38 cellular contexts compared by ENCODE assay signal in genomic region chr5:141532726-141533125, GRCh38. TPM values are rescaled to one million over a fixed set of nuclear protein-coding genes. Genes with fewer than 3 reads are reported as not detected.
"Had no signal": no experiment of that assay in that cellular context is flagged by ENCODE, and none has a peak within 500 bp of the region (broad histone marks: within the 10 kb centered on the region; RNA-seq: fewer than 3 reads in every experiment).

No MANE protein-coding gene starts in this region.

- H3K9me3 ChIP-seq: Peyer's patch had no signal

- H3K4me3 ChIP-seq: Peyer's patch had no signal

- H3K4me1 ChIP-seq: Peyer's patch had no signal

- H3K27me3 ChIP-seq: Peyer's patch had no signal

- H3K27ac ChIP-seq: KMS-11, Peyer's patch, RWPE1, VCaP had no signal

- H3K27me3 Mint-ChIP-seq: activated B cell treated with CpG ODN at 0.5 μM for 24 hours; activated CD4-positive, alpha-beta memory T cell treated with anti-CD3 and anti-CD28 coated beads for 36 hours; activated naive CD4-positive, alpha-beta T cell treated with anti-CD3 and anti-CD28 coated beads, Interleukin-2, amount 10 ng/mL, durations not matched to agents 7 days and 5 days; activated naive CD8-positive, alpha-beta T cell; activated naive CD8-positive, alpha-beta T cell treated with anti-CD3 and anti-CD28 coated beads, Interleukin-2, amount 50 U/mL, for 24 hours; brain had no signal

- H3K4me1 Mint-ChIP-seq: activated B cell treated with CpG ODN at 0.5 μM for 24 hours; activated naive CD4-positive, alpha-beta T cell treated with anti-CD3 and anti-CD28 coated beads, Interleukin-2, amount 10 ng/mL, durations not matched to agents 7 days and 5 days had no signal

- H3K27ac Mint-ChIP-seq: activated B cell treated with CpG ODN at 0.5 μM for 24 hours; activated CD4-positive, alpha-beta memory T cell treated with anti-CD3 and anti-CD28 coated beads for 36 hours; activated naive CD4-positive, alpha-beta T cell treated with anti-CD3 and anti-CD28 coated beads, Interleukin-2, amount 10 ng/mL, durations not matched to agents 7 days and 5 days; activated naive CD8-positive, alpha-beta T cell; activated naive CD8-positive, alpha-beta T cell treated with anti-CD3 and anti-CD28 coated beads, Interleukin-2, amount 50 U/mL, for 24 hours; activated T-helper 1 cell treated with anti-CD3 and anti-CD28 coated beads, Interleukin-12 subunit alpha, Interleukin-12 subunit beta, Interleukin-2, Interleukin-4 antibody, amounts not matched to agents 30 ng/mL and 10 ng/mL and 1 ng/mL, durations not matched to agents 14 hours and 24 hours and 36 hours; brain had no signal

- H3K9ac ChIP-seq: KMS-11 had no signal

- DNase-seq: activated B cell treated with CpG ODN at 0.5 μM for 24 hours; activated CD4-positive, alpha-beta memory T cell treated with anti-CD3 and anti-CD28 coated beads for 36 hours; activated CD4-positive, alpha-beta T cell treated with anti-CD3 and anti-CD28 coated beads for 4 hours; activated CD4-positive, alpha-beta T cell treated with anti-CD3 and anti-CD28 coated beads, Interleukin-2, amount 50 U/mL, for 1 hour; activated CD4-positive, CD25-positive, alpha-beta regulatory T cell treated with anti-CD3 and anti-CD28 coated beads, Interleukin-2, amount 50 U/mL, for 72 hours; activated CD8-positive, alpha-beta memory T cell treated with anti-CD3 and anti-CD28 coated beads, Interleukin-2, amount 50 U/mL, for 4 hours; activated gamma-delta T cell treated with Interleukin-2 at 50 U/mL for 16 hours; activated naive CD4-positive, alpha-beta T cell treated with anti-CD3 and anti-CD28 coated beads, Interleukin-2, amount 10 ng/mL, durations not matched to agents 7 days and 5 days; activated naive CD8-positive, alpha-beta T cell treated with anti-CD3 and anti-CD28 coated beads, Interleukin-2, amount 50 U/mL, for 24 hours; activated T-cell treated with anti-CD3 and anti-CD28 coated beads for 4 hours; activated T-cell treated with anti-CD3 and anti-CD28 coated beads, Interleukin-2, amount 50 U/mL, for 4 hours; anterior cingulate cortex; central memory CD4-positive, alpha-beta T cell; NCI-H1092; NCI-H1417; NCI-H146; NCI-H187; NCI-H2029 treated with DMSO at 0.1 percent for 48 hours; NCI-H2171 treated with DMSO at 0.1 percent for 48 hours; NCI-H2227 treated with DMSO at 0.1 percent for 48 hours; NCI-H446 treated with DMSO at 0.1 percent for 48 hours; NCI-H524; PC-3; Peyer's patch; SIG-M5; SW 1271; T-helper 1 cell; T-helper 2 cell; T-helper 9 cell had no signal

- H3K4me3 Mint-ChIP-seq: activated B cell treated with CpG ODN at 0.5 μM for 24 hours; activated CD4-positive, alpha-beta memory T cell treated with anti-CD3 and anti-CD28 coated beads for 36 hours; activated naive CD4-positive, alpha-beta T cell treated with anti-CD3 and anti-CD28 coated beads, Interleukin-2, amount 10 ng/mL, durations not matched to agents 7 days and 5 days; activated naive CD8-positive, alpha-beta T cell; activated naive CD8-positive, alpha-beta T cell treated with anti-CD3 and anti-CD28 coated beads, Interleukin-2, amount 50 U/mL, for 24 hours; activated T-cell treated with anti-CD3 and anti-CD28 coated beads, Interleukin-2, amount 50 U/mL, for 4 hours; activated T-helper 1 cell treated with anti-CD3 and anti-CD28 coated beads, Interleukin-12 subunit alpha, Interleukin-12 subunit beta, Interleukin-2, Interleukin-4 antibody, amounts not matched to agents 30 ng/mL and 10 ng/mL and 1 ng/mL, durations not matched to agents 14 hours and 24 hours and 36 hours; brain had no signal

- ATAC-seq: activated naive CD8-positive, alpha-beta T cell treated with anti-CD3 and anti-CD28 coated beads, Interleukin-2, amount 50 U/mL, for 24 hours; activated T-cell treated with anti-CD3 and anti-CD28 coated beads, Interleukin-2, amount 50 U/mL, for 4 hours; PC-3; Right ventricle myocardium inferior; SK-N-SH treated with all-trans-retinoic acid at 6 μM for 48 hours had no signal

- H3K9me3 Mint-ChIP-seq: activated B cell treated with CpG ODN at 0.5 μM for 24 hours; activated CD4-positive, alpha-beta memory T cell treated with anti-CD3 and anti-CD28 coated beads for 36 hours; activated naive CD4-positive, alpha-beta T cell treated with anti-CD3 and anti-CD28 coated beads, Interleukin-2, amount 10 ng/mL, durations not matched to agents 7 days and 5 days; activated naive CD8-positive, alpha-beta T cell treated with anti-CD3 and anti-CD28 coated beads, Interleukin-2, amount 50 U/mL, for 24 hours; activated T-cell treated with anti-CD3 and anti-CD28 coated beads, Interleukin-2, amount 50 U/mL, for 4 hours; activated T-helper 1 cell treated with anti-CD3 and anti-CD28 coated beads, Interleukin-12 subunit alpha, Interleukin-12 subunit beta, Interleukin-2, Interleukin-4 antibody, amounts not matched to agents 30 ng/mL and 10 ng/mL and 1 ng/mL, durations not matched to agents 14 hours and 24 hours and 36 hours had no signal

- H3K4me2 ChIP-seq: KMS-11 had no signal

RNA-seq across cellular contexts. Expression of gene PCDHGC5, which starts 43.8 kb away (rescaled TPM):
- total RNA-seq: activated CD4-positive, alpha-beta memory T cell treated with anti-CD3 and anti-CD28 coated beads for 36 hours; activated T-cell treated with anti-CD3 and anti-CD28 coated beads, Interleukin-2, amount 50 U/mL, for 4 hours; activated T-helper 1 cell treated with anti-CD3 and anti-CD28 coated beads, Interleukin-12 subunit alpha, Interleukin-12 subunit beta, Interleukin-2, Interleukin-4 antibody, amounts not matched to agents 30 ng/mL and 10 ng/mL and 1 ng/mL, durations not matched to agents 14 hours and 24 hours and 36 hours had no signal

RNA-seq across cellular contexts. Expression of gene PCDHGC4, which starts 47.9 kb away (rescaled TPM):
- total RNA-seq: activated CD4-positive, alpha-beta memory T cell treated with anti-CD3 and anti-CD28 coated beads for 36 hours; activated T-cell treated with anti-CD3 and anti-CD28 coated beads, Interleukin-2, amount 50 U/mL, for 4 hours; activated T-helper 1 cell treated with anti-CD3 and anti-CD28 coated beads, Interleukin-12 subunit alpha, Interleukin-12 subunit beta, Interleukin-2, Interleukin-4 antibody, amounts not matched to agents 30 ng/mL and 10 ng/mL and 1 ng/mL, durations not matched to agents 14 hours and 24 hours and 36 hours; SK-MEL-5 had no signal

RNA-seq across cellular contexts. Expression of gene PCDHGC3, which starts 57.0 kb away (rescaled TPM):
- total RNA-seq: activated CD4-positive, alpha-beta memory T cell treated with anti-CD3 and anti-CD28 coated beads for 36 hours had no signal
